ENCODE assay signal across 20 cellular contexts in genomic region chr4:80037864-80038263, GRCh38. TPM values are rescaled to one million over a fixed set of nuclear protein-coding genes. Genes with fewer than 3 reads are reported as not detected.
A peak's percentile ranks its signal among the peaks of the same experiment; 100 is the strongest.
DNase-seq lines count a peak whose midpoint lies in the region; ATAC-seq lines count a peak whose summit lies in the region.
"Had no signal": no experiment of that assay in that cellular context is flagged by ENCODE, and none has a peak within 500 bp of the region (broad histone marks: within the 10 kb centered on the region; RNA-seq: fewer than 3 reads in every experiment).

No MANE protein-coding gene starts in this region.

- H3K9ac ChIP-seq in subcutaneous abdominal adipose tissue (ENCODE audit: low read length in 5 of 5) = no peak overlapping the region

- no peak for DNase-seq in activated CD8-positive, alpha-beta memory T cell treated with anti-CD3 and anti-CD28 coated beads, Interleukin-2, amount 10 ng/mL, durations not matched to agents 7 days and 5 days
- DNase-seq in activated CD8-positive, alpha-beta memory T cell treated with anti-CD3 and anti-CD28 coated beads, Interleukin-2, amount 50 U/mL, for 48 hours = no peak
- DNase-seq in memory B cell (ENCODE audit: low spot score in 2 of 2) = no peak
- DNase-seq in stimulated activated CD4-positive, alpha-beta T cell treated with anti-CD3 and anti-CD28 coated beads, Interleukin-12 subunit alpha, Interleukin-12 subunit beta, amount 100 ng/mL, for 4 hours = no peak
- no peak for DNase-seq in UCSD-AML1 (lab: John Stamatoyannopoulos, UW; ENCODE audit: unreplicated experiment)
- DNase-seq: DMS79; left cardiac atrium; NCI-H187 treated with DMSO at 0.1 percent for 48 hours; NCI-H510A treated with DMSO at 0.1 percent for 48 hours; nephron progenitor cell; Peyer's patch; stimulated activated naive CD4-positive, alpha-beta T cell; T-helper 1 cell had no signal

- peaks cover 57% of the 10 kb centered on the region for H3K36me3 Mint-ChIP-seq in activated CD8-positive, alpha-beta memory T cell treated with anti-CD3 and anti-CD28 coated beads, Interleukin-2, amount 10 ng/mL, durations not matched to agents 7 days and 5 days
- peaks cover 47% of the 10 kb centered on the region for H3K36me3 Mint-ChIP-seq in activated T-helper 17 cell treated with anti-CD3 and anti-CD28 coated beads, Interleukin-2, amount 50 U/mL, for 72 hours (ENCODE audit: low read depth)
- H3K36me3 Mint-ChIP-seq in memory B cell = peaks cover 24% of the 10 kb centered on the region

- H3K27me3 Mint-ChIP-seq in activated CD8-positive, alpha-beta memory T cell treated with anti-CD3 and anti-CD28 coated beads, Interleukin-2, amount 10 ng/mL, durations not matched to agents 7 days and 5 days = no peaks in the 10 kb centered on the region
- no peaks in the 10 kb centered on the region for H3K27me3 Mint-ChIP-seq in activated T-helper 17 cell treated with anti-CD3 and anti-CD28 coated beads, Interleukin-2, amount 50 U/mL, for 72 hours
- no peaks in the 10 kb centered on the region for H3K27me3 Mint-ChIP-seq in memory B cell

- H3K4me3 ChIP-seq in subcutaneous abdominal adipose tissue (ENCODE audit: low read depth in 1 of 5, low read length in 5 of 5) = no peak overlapping the region
- H3K4me3 ChIP-seq: GM23338, Peyer's patch had no signal

- H3K36me3 ChIP-seq in subcutaneous abdominal adipose tissue (ENCODE audit: control insufficient read depth in 5 of 5, insufficient read depth in 5 of 5, low read length in 5 of 5) = peaks cover 5 to 33% (median 8%) of the 10 kb centered on the region in 5 donors

- ATAC-seq in activated CD8-positive, alpha-beta memory T cell treated with anti-CD3 and anti-CD28 coated beads, Interleukin-2, amount 10 ng/mL, durations not matched to agents 7 days and 5 days = no peak
- ATAC-seq in activated T-helper 17 cell treated with anti-CD3 and anti-CD28 coated beads, Interleukin-2, amount 50 U/mL, for 72 hours (replicated peaks) = no peak
- ATAC-seq in memory B cell (ENCODE audit: low read depth) = no peak
- ATAC-seq in GM19351 (IDR thresholded peaks at IDR 0.05; ENCODE audit: unreplicated experiment) = no peak
- ATAC-seq: esophagus mucosa, GM23338 had no signal

- H3K9me3 ChIP-seq in subcutaneous abdominal adipose tissue (ENCODE audit: control insufficient read depth in 5 of 5, low read length in 5 of 5) = no peaks in the 10 kb centered on the region
- H3K9me3 ChIP-seq: Peyer's patch had no signal

- peak overlapping the region; percentile 84 for H3K27ac Mint-ChIP-seq in activated CD8-positive, alpha-beta memory T cell treated with anti-CD3 and anti-CD28 coated beads, Interleukin-2, amount 10 ng/mL, durations not matched to agents 7 days and 5 days
- peak overlapping the region; percentile 89 for H3K27ac Mint-ChIP-seq in activated T-helper 17 cell treated with anti-CD3 and anti-CD28 coated beads, Interleukin-2, amount 50 U/mL, for 72 hours
- peak overlapping the region; percentile 77 for H3K27ac Mint-ChIP-seq in memory B cell
- H3K27ac Mint-ChIP-seq: GM23338, nephron progenitor cell had no signal

- peaks cover 0 to 23% (median 16%) of the 10 kb centered on the region in 5 donors for H3K4me1 ChIP-seq in subcutaneous abdominal adipose tissue (ENCODE audit: control insufficient read depth in 5 of 5, insufficient read depth in 5 of 5, low read length in 5 of 5)

- peaks cover 2% of the 10 kb centered on the region for H3K9me3 Mint-ChIP-seq in activated CD8-positive, alpha-beta memory T cell treated with anti-CD3 and anti-CD28 coated beads, Interleukin-2, amount 10 ng/mL, durations not matched to agents 7 days and 5 days (ENCODE audit: low read depth)
- no peaks in the 10 kb centered on the region for H3K9me3 Mint-ChIP-seq in activated T-helper 17 cell treated with anti-CD3 and anti-CD28 coated beads, Interleukin-2, amount 50 U/mL, for 72 hours
- H3K9me3 Mint-ChIP-seq in memory B cell = no peaks in the 10 kb centered on the region
- H3K9me3 Mint-ChIP-seq: GM23338, nephron progenitor cell had no signal

- CTCF ChIA-PET in activated CD8-positive, alpha-beta memory T cell treated with anti-CD3 and anti-CD28 coated beads, Interleukin-2, amount 10 ng/mL, durations not matched to agents 7 days and 5 days (lab: Charles Lee) = interaction anchor here (1.1 kb wide), 1 partner anchor 146 kb away, joined by 3 read pairs; no protein-coding TSS in a partner anchor

- H3K4me1 Mint-ChIP-seq in activated CD8-positive, alpha-beta memory T cell treated with anti-CD3 and anti-CD28 coated beads, Interleukin-2, amount 10 ng/mL, durations not matched to agents 7 days and 5 days = peaks cover 28% of the 10 kb centered on the region
- H3K4me1 Mint-ChIP-seq in activated T-helper 17 cell treated with anti-CD3 and anti-CD28 coated beads, Interleukin-2, amount 50 U/mL, for 72 hours = peaks cover 10% of the 10 kb centered on the region
- peaks cover 10% of the 10 kb centered on the region for H3K4me1 Mint-ChIP-seq in memory B cell
- H3K4me1 Mint-ChIP-seq: GM23338, nephron progenitor cell had no signal

- H3K4me3 Mint-ChIP-seq in activated CD8-positive, alpha-beta memory T cell treated with anti-CD3 and anti-CD28 coated beads, Interleukin-2, amount 10 ng/mL, durations not matched to agents 7 days and 5 days = no peak overlapping the region
- peak overlapping the region; percentile 78 for H3K4me3 Mint-ChIP-seq in activated T-helper 17 cell treated with anti-CD3 and anti-CD28 coated beads, Interleukin-2, amount 50 U/mL, for 72 hours
- no peak overlapping the region for H3K4me3 Mint-ChIP-seq in memory B cell
- H3K4me3 Mint-ChIP-seq: GM23338, nephron progenitor cell had no signal

- no peaks in the 10 kb centered on the region for H3K27me3 ChIP-seq in subcutaneous abdominal adipose tissue (ENCODE audit: control insufficient read depth in 5 of 5, insufficient read depth in 4 of 5, low read length in 5 of 5)
- H3K27me3 ChIP-seq: Peyer's patch had no signal

- peak overlapping the region; percentile 74 for H3K27ac ChIP-seq in subcutaneous abdominal adipose tissue (ENCODE audit: low read depth, low read length)
- H3K27ac ChIP-seq: 22Rv1, C4-2B had no signal

RNA-seq across cellular contexts. Expression of gene ANTXR2, which starts 35.2 kb away (rescaled TPM):
- 10 to 100 TPM; 52.0 to 55.0 TPM for total RNA-seq in activated CD8-positive, alpha-beta memory T cell treated with anti-CD3 and anti-CD28 coated beads, Interleukin-2, amount 10 ng/mL, durations not matched to agents 7 days and 5 days
- 10 to 100 TPM; 27.4 to 52.5 TPM for total RNA-seq in activated T-helper 17 cell treated with anti-CD3 and anti-CD28 coated beads, Interleukin-2, amount 50 U/mL, for 72 hours
